Comparison of ENCODE assay signal across 14 cellular contexts in genomic region chr6:25089442-25089841, GRCh38.
A peak's percentile ranks its signal among the peaks of the same experiment; 100 is the strongest.
DNase-seq lines count a peak whose midpoint lies in the region; ATAC-seq and TF ChIP-seq lines count a peak whose summit lies in the region.
"Had no signal": no experiment of that assay in that cellular context is flagged by ENCODE, and none has a peak within 500 bp of the region (broad histone marks: within the 10 kb centered on the region; RNA-seq: fewer than 3 reads in every experiment).

No MANE protein-coding gene starts in this region.

- no peak for ATAC-seq in CD4-positive, alpha-beta T cell (ENCODE audit: poor library complexity)
- ATAC-seq in activated CD8-positive, alpha-beta T cell treated with anti-CD3 and anti-CD28 coated beads, Interleukin-2, amount 10 ng/mL, durations not matched to agents 7 days and 5 days = no peak
- ATAC-seq: left lobe of liver had no signal

- no peak overlapping the region for H3K4me3 Mint-ChIP-seq in CD4-positive, alpha-beta T cell
- H3K4me3 Mint-ChIP-seq in activated CD8-positive, alpha-beta T cell treated with anti-CD3 and anti-CD28 coated beads, Interleukin-2, amount 10 ng/mL, durations not matched to agents 7 days and 5 days = no peak overlapping the region
- H3K4me3 Mint-ChIP-seq: neural crest cell had no signal

- peaks cover 10% of the 10 kb centered on the region for H3K4me1 Mint-ChIP-seq in CD4-positive, alpha-beta T cell (ENCODE audit: low read depth)
- peaks cover 10% of the 10 kb centered on the region for H3K4me1 Mint-ChIP-seq in activated CD8-positive, alpha-beta T cell treated with anti-CD3 and anti-CD28 coated beads, Interleukin-2, amount 10 ng/mL, durations not matched to agents 7 days and 5 days (ENCODE audit: low read depth)
- H3K4me1 Mint-ChIP-seq: neural crest cell had no signal

- H3K36me3 Mint-ChIP-seq in CD4-positive, alpha-beta T cell (ENCODE audit: low read depth) = peaks cover 43% of the 10 kb centered on the region
- H3K36me3 Mint-ChIP-seq in activated CD8-positive, alpha-beta T cell treated with anti-CD3 and anti-CD28 coated beads, Interleukin-2, amount 10 ng/mL, durations not matched to agents 7 days and 5 days (ENCODE audit: low read depth) = peaks cover 47% of the 10 kb centered on the region

- DNase-seq in CD4-positive, alpha-beta T cell = no peak
- DNase-seq in ELR (ENCODE audit: low read depth) = peak; percentile 34
- DNase-seq in activated CD8-positive, alpha-beta T cell treated with anti-CD3 and anti-CD28 coated beads, Interleukin-2, amount 10 ng/mL, durations not matched to agents 7 days and 5 days = no peak
- DNase-seq in fibroblast of pulmonary artery (ENCODE audit: low read depth) = peak; percentile 46
- DNase-seq in RKO (ENCODE audit: low spot score) = no peak
- no peak for DNase-seq in COLO668 (lab: John Stamatoyannopoulos, UW; ENCODE audit: unreplicated experiment)
- DNase-seq in NCI-H187 treated with DMSO at 0.1 percent for 48 hours (lab: John Stamatoyannopoulos, UW) = no peak
- DNase-seq: Calu3; effector CD4-positive, alpha-beta T cell; NCI-H1105; NCI-H524 treated with DMSO at 0.1 percent for 48 hours had no signal

- no peaks in the 10 kb centered on the region for H3K9me3 ChIP-seq in CD4-positive, alpha-beta T cell (ENCODE audit: control insufficient read depth, low read length)

- H3K27ac Mint-ChIP-seq in CD4-positive, alpha-beta T cell = peak overlapping the region; percentile 21
- H3K27ac Mint-ChIP-seq in activated CD8-positive, alpha-beta T cell treated with anti-CD3 and anti-CD28 coated beads, Interleukin-2, amount 10 ng/mL, durations not matched to agents 7 days and 5 days = peak overlapping the region; percentile 28

- POLR2A ChIA-PET in CD4-positive, alpha-beta T cell (lab: Charles Lee) = no interaction called here
- POLR2A ChIA-PET in activated CD8-positive, alpha-beta T cell treated with anti-CD3 and anti-CD28 coated beads, Interleukin-2, amount 10 ng/mL, durations not matched to agents 7 days and 5 days (lab: Charles Lee) = interaction anchor here (1.0 to 2.4 kb wide), 5 partner anchors 10 to 80 kb away, joined by 3 to 7 read pairs (median 4); no protein-coding TSS in a partner anchor

- H3K27me3 Mint-ChIP-seq in CD4-positive, alpha-beta T cell = no peaks in the 10 kb centered on the region
- H3K27me3 Mint-ChIP-seq in activated CD8-positive, alpha-beta T cell treated with anti-CD3 and anti-CD28 coated beads, Interleukin-2, amount 10 ng/mL, durations not matched to agents 7 days and 5 days (ENCODE audit: low read depth) = no peaks in the 10 kb centered on the region

- TF ChIP-seq CTCF in CD4-positive, alpha-beta T cell (IDR thresholded peaks at IDR 0.05) = no peak
- no peak for TF ChIP-seq CTCF in fibroblast of pulmonary artery (IDR thresholded peaks at IDR 0.05; ENCODE audit: low read length, missing control alignments)

- H3K4me3 ChIP-seq in fibroblast of pulmonary artery (replicated peaks; ENCODE audit: low read depth, low read length) = no peak overlapping the region
- H3K4me3 ChIP-seq: skin epidermis had no signal

- H3K27ac ChIP-seq in CD4-positive, alpha-beta T cell (ENCODE audit: low read depth, low read length) = no peak overlapping the region

- no peaks in the 10 kb centered on the region for H3K9me3 Mint-ChIP-seq in CD4-positive, alpha-beta T cell
- no peaks in the 10 kb centered on the region for H3K9me3 Mint-ChIP-seq in activated CD8-positive, alpha-beta T cell treated with anti-CD3 and anti-CD28 coated beads, Interleukin-2, amount 10 ng/mL, durations not matched to agents 7 days and 5 days (ENCODE audit: insufficient read depth)
- H3K9me3 Mint-ChIP-seq: neural crest cell had no signal

- H3K27me3 ChIP-seq in CD4-positive, alpha-beta T cell (ENCODE audit: control insufficient read depth, insufficient read depth, low read length) = no peaks in the 10 kb centered on the region

- intact Hi-C loops in CD4-positive, alpha-beta T cell (cut with DNase I, micrococcal nuclease) = no loop called here

- CTCF ChIA-PET in CD4-positive, alpha-beta T cell (lab: Charles Lee) = no interaction called here
- CTCF ChIA-PET in activated CD8-positive, alpha-beta T cell treated with anti-CD3 and anti-CD28 coated beads, Interleukin-2, amount 10 ng/mL, durations not matched to agents 7 days and 5 days (lab: Charles Lee) = interaction anchor here (1.0 to 1.3 kb wide), 4 partner anchors 11 to 64 kb away, joined by 3 to 4 read pairs (median 3); no protein-coding TSS in a partner anchor

Comparison
In these comparisons a context has a peak if more than half of its experiments do, and no peak if none do; other contexts are left out.
1. DNase-seq: peak in ELR (single experiment) and fibroblast of pulmonary artery (single experiment); none in CD4-positive, alpha-beta T cell (0 of 10), activated CD8-positive, alpha-beta T cell treated with anti-CD3 and anti-CD28 coated beads, Interleukin-2, amount 10 ng/mL, durations not matched to agents 7 days and 5 days (single experiment), RKO (single experiment), COLO668 (single experiment) and NCI-H187 treated with DMSO at 0.1 percent for 48 hours (single experiment).